ENCODE assay signal across 1 cellular context in genomic region chr20:35232575-35232974, GRCh38.
TF ChIP-seq lines count a peak whose summit lies in the region.

No MANE protein-coding gene starts in this region.

TF ChIP-seq in SK-N-SH, 30 proteins besides CTCF, POLR2A, EP300 and RAD21 (continued from another document):
- TF ChIP-seq, protein P1, sequence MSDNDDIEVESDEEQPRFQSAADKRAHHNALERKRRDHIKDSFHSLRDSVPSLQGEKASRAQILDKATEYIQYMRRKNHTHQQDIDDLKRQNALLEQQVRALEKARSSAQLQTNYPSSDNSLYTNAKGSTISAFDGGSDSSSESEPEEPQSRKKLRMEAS (IDR thresholded peaks at IDR 0.05; ENCODE audit: low read depth) = 0 out of 2 replicates have a peak, but pooled peaks have one; percentile 21
